18 cellular contexts compared by ENCODE assay signal in genomic region chr7:112092306-112093090, GRCh38.
DNase-seq lines count a peak whose midpoint lies in the region; ATAC-seq and TF ChIP-seq lines count a peak whose summit lies in the region.
"Had no signal": no experiment of that assay in that cellular context is flagged by ENCODE, and none has a peak within 500 bp of the region (broad histone marks: within the 10 kb centered on the region; RNA-seq: fewer than 3 reads in every experiment).

No MANE protein-coding gene starts in this region.

- peaks cover 43% of the 10 kb centered on the region for H3K4me1 Mint-ChIP-seq in dendritic cell treated with granulocyte-macrophage colony-stimulating factor and Interleukin-4, amounts not matched to agents 40 ng/mL and 50 ng/mL, for 4 days (ENCODE audit: low read depth)
- H3K4me1 Mint-ChIP-seq in nephron progenitor cell: peaks cover 23% of the 10 kb centered on the region
- H3K4me1 Mint-ChIP-seq: CD4-positive, alpha-beta memory T cell had no signal

- no peak overlapping the region for H3K9ac ChIP-seq in MM.1S (ENCODE audit: low read length)
- H3K9ac ChIP-seq: BLaER1 had no signal

- H3K4me1 ChIP-seq in MM.1S (ENCODE audit: low read length) (peaks cover 41% of the 10 kb centered on the region), prostate gland (replicated peaks) (no peaks in the 10 kb centered on the region)
- H3K4me1 ChIP-seq: BLaER1, SJSA1 had no signal

- H3K4me3 ChIP-seq in MM.1S (ENCODE audit: low read length): no peak overlapping the region
- H3K4me3 ChIP-seq in prostate gland: no peak overlapping the region
- H3K4me3 ChIP-seq: BLaER1, SJSA1 had no signal

- peak overlapping the region; percentile 51 for H3K4me2 ChIP-seq in MM.1S (ENCODE audit: low read depth, low read length)
- H3K4me2 ChIP-seq: BLaER1 had no signal

- H4K20me1 ChIP-seq in MM.1S (ENCODE audit: insufficient read depth, low read length): no peaks in the 10 kb centered on the region
- H4K20me1 ChIP-seq: BLaER1 had no signal

- peak overlapping the region; percentile 59; the same call in 1 of the 2 replicates for H3K27ac ChIP-seq in MM.1S (ENCODE audit: low read length)
- H3K27ac ChIP-seq in prostate gland: no peak overlapping the region
- H3K27ac ChIP-seq: 22Rv1, BLaER1, SJSA1 had no signal

- H3K9me3 Mint-ChIP-seq in dendritic cell treated with granulocyte-macrophage colony-stimulating factor and Interleukin-4, amounts not matched to agents 40 ng/mL and 50 ng/mL, for 4 days: peaks cover 17% of the 10 kb centered on the region
- H3K9me3 Mint-ChIP-seq in nephron progenitor cell: peaks cover 9% of the 10 kb centered on the region
- H3K9me3 Mint-ChIP-seq: CD4-positive, alpha-beta memory T cell had no signal

- peaks cover 14% of the 10 kb centered on the region for H3K36me3 Mint-ChIP-seq in dendritic cell treated with granulocyte-macrophage colony-stimulating factor and Interleukin-4, amounts not matched to agents 40 ng/mL and 50 ng/mL, for 4 days (ENCODE audit: low read depth)
- peaks cover 20% of the 10 kb centered on the region for H3K36me3 Mint-ChIP-seq in nephron progenitor cell (ENCODE audit: low read depth)
- H3K36me3 Mint-ChIP-seq: CD4-positive, alpha-beta memory T cell had no signal

- no peaks in the 10 kb centered on the region for H3K36me3 ChIP-seq in MM.1S (replicated peaks; ENCODE audit: insufficient read depth, low read length)
- no peaks in the 10 kb centered on the region for H3K36me3 ChIP-seq in prostate gland
- H3K36me3 ChIP-seq: BLaER1, SJSA1 had no signal

- H3K4me3 Mint-ChIP-seq in dendritic cell treated with granulocyte-macrophage colony-stimulating factor and Interleukin-4, amounts not matched to agents 40 ng/mL and 50 ng/mL, for 4 days: no peak overlapping the region
- peak overlapping the region; percentile 46 for H3K4me3 Mint-ChIP-seq in nephron progenitor cell
- H3K4me3 Mint-ChIP-seq: CD4-positive, alpha-beta memory T cell had no signal

- no peak for TF ChIP-seq POLR2A in prostate gland (IDR thresholded peaks at IDR 0.05)

- H3K27ac Mint-ChIP-seq in dendritic cell treated with granulocyte-macrophage colony-stimulating factor and Interleukin-4, amounts not matched to agents 40 ng/mL and 50 ng/mL, for 4 days: peak overlapping the region; percentile 58
- peak overlapping the region; percentile 57 for H3K27ac Mint-ChIP-seq in nephron progenitor cell
- H3K27ac Mint-ChIP-seq: CD4-positive, alpha-beta memory T cell had no signal

- H3K27me3 ChIP-seq in MM.1S (replicated peaks; ENCODE audit: insufficient read depth, low read length) (no peaks in the 10 kb centered on the region), prostate gland (replicated peaks; ENCODE audit: insufficient read depth) (no peaks in the 10 kb centered on the region)
- H3K27me3 ChIP-seq: BLaER1, SJSA1 had no signal

- WGBS in prostate gland: 79% methylated on average over 10 of the region's 10 CpGs

- H2AFZ ChIP-seq in MM.1S (ENCODE audit: low read length): no peak overlapping the region

- H3K9me3 ChIP-seq in MM.1S (replicated peaks; ENCODE audit: insufficient read depth, low read length) (no peaks in the 10 kb centered on the region), prostate gland (no peaks in the 10 kb centered on the region)
- H3K9me3 ChIP-seq: BLaER1, SJSA1 had no signal

- no peaks in the 10 kb centered on the region for H3K9me2 ChIP-seq in MM.1S (replicated peaks; ENCODE audit: insufficient read depth, low read length)

- TF ChIP-seq CTCF in MM.1S (IDR thresholded peaks at IDR 0.05; ENCODE audit: low read length) (no peak), nephron progenitor cell (IDR thresholded peaks at IDR 0.05) (no peak), prostate gland (IDR thresholded peaks at IDR 0.05) (no peak)

- peak; percentile 10 for DNase-seq in DMS79 treated with DMSO at 0.1 percent for 48 hours (lab: John Stamatoyannopoulos, UW)
- no peak for DNase-seq in DMS79 (lab: John Stamatoyannopoulos, UW)
- DNase-seq in MM.1S: no peak
- DNase-seq in nephron progenitor cell: no peak
- no peak for DNase-seq in DMS153 treated with DMSO at 0.1 percent for 48 hours (lab: John Stamatoyannopoulos, UW; ENCODE audit: unreplicated experiment)
- DNase-seq in Right ventricle myocardium superior: no peak
- no peak for DNase-seq in prostate gland (ENCODE audit: low spot score)
- DNase-seq: ACHN; CD4-positive, alpha-beta memory T cell; IMR-90; MV-4-11; NCI-H1105 treated with DMSO at 0.1 percent for 48 hours; NCI-H1694 treated with DMSO at 0.1 percent for 48 hours; NCI-H82 had no signal

- peaks cover 22% of the 10 kb centered on the region for H3F3A ChIP-seq in MM.1S (ENCODE audit: insufficient read depth, low read length)

- no peaks in the 10 kb centered on the region for H3K27me3 Mint-ChIP-seq in dendritic cell treated with granulocyte-macrophage colony-stimulating factor and Interleukin-4, amounts not matched to agents 40 ng/mL and 50 ng/mL, for 4 days
- H3K27me3 Mint-ChIP-seq in nephron progenitor cell (ENCODE audit: low read depth, poor library complexity): no peaks in the 10 kb centered on the region
- H3K27me3 Mint-ChIP-seq: CD4-positive, alpha-beta memory T cell had no signal

- intact Hi-C loops in dendritic cell treated with granulocyte-macrophage colony-stimulating factor and Interleukin-4, amounts not matched to agents 40 ng/mL and 50 ng/mL, for 4 days (cut with micrococcal nuclease): no loop called here
- intact Hi-C loops in Right ventricle myocardium superior (cut with DNase I) (no loop called here), prostate gland (cut with DNase I) (no loop called here)

- H3K79me2 ChIP-seq in MM.1S (ENCODE audit: low read length): peaks cover 77% of the 10 kb centered on the region

- no peak for ATAC-seq in Right ventricle myocardium superior (ENCODE audit: poor library complexity)
